ENCODE assay signal across 6 cellular contexts in the genomic region with DNA sequence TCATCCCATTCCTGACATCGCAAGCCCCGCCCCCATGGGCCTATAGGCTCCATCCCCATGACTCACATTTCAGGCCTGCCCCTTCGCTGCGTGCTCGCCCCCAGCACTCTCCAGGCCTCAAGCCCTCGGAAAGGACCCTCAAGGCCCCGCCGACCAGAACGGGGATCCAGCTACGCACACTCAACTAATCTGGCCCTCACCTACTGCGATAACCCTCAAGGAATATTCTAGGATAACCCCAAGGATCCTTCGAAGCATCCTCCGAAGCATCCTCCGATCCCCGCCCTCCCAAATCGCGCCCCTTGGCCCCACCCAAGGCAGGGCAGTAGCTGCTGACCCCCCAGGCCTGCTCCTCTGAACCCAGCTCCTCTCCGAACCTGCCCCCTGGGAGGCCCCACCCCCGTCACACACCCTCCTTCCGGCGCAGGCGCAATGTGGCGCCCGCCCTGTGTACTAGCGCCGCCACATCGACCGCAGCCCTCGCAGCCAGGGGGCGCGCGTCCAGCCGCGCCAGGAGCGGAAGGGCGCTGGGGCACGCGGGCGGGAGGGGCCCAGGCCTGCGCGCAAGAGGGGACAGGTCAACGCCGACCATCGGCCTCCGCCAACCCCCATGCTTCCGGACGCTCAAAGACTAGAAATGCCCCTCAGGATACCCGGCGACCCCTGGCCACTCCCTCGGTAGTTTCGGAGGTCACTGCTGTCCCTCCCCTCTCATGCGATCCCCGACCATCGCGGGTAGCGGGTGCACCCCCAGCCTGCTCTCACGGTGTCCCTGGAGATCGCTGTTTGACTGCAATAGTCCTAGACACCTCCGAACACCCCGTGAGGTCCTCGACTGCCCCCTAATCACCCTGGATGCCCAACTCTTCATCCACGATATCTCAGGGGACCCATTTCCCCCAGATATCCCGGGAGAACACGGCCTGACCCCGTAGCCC. TPM values are rescaled to one million over a fixed set of nuclear protein-coding genes. Genes with fewer than 3 reads are reported as not detected.
DNase-seq lines count a peak whose midpoint lies in the region; ATAC-seq, FAIRE-seq and TF ChIP-seq lines count a peak whose summit lies in the region.

No MANE protein-coding gene starts in this region.

- no peaks in the 10 kb centered on the region for H3K36me3 Mint-ChIP-seq in T-helper 2 cell treated with Interferon-gamma antibody and Interleukin-4, amounts not matched to agents 5 μg/mL and 100 μg/mL, for 36 hours (ENCODE audit: low read depth)
- no peaks in the 10 kb centered on the region for H3K36me3 Mint-ChIP-seq in natural killer cell treated with Interleukin-12 subunit alpha and Interleukin-12 subunit beta and Interleukin-15 and Interleukin-18, amount 100 ng/mL, for 72 hours

- no peak overlapping the region for H3K4me3 ChIP-seq in KMS-11 (IDR thresholded peaks at IDR 0.05; ENCODE audit: insufficient read depth, low read depth, low read length)

- no peak for FAIRE-seq in H54 (lab: Jason Lieb, UNC)

- TF ChIP-seq CTCF in KMS-11 (conservative IDR thresholded peaks at IDR 0.05; ENCODE audit: low read depth, low read length): peak; percentile 52; the same call in 1 of the 2 replicates

- peaks cover 13% of the 10 kb centered on the region for H3K4me1 Mint-ChIP-seq in T-helper 2 cell treated with Interferon-gamma antibody and Interleukin-4, amounts not matched to agents 5 μg/mL and 100 μg/mL, for 36 hours (ENCODE audit: low read depth)
- peaks cover 17 to 20% of the 10 kb centered on the region in 2 donors for H3K4me1 Mint-ChIP-seq in natural killer cell treated with Interleukin-12 subunit alpha and Interleukin-12 subunit beta and Interleukin-15 and Interleukin-18, amount 100 ng/mL, for 72 hours (ENCODE audit: low read depth in 2 of 2)

- no peaks in the 10 kb centered on the region for H3K27me3 Mint-ChIP-seq in T-helper 2 cell treated with Interferon-gamma antibody and Interleukin-4, amounts not matched to agents 5 μg/mL and 100 μg/mL, for 36 hours (ENCODE audit: low read depth)
- no peaks in the 10 kb centered on the region for H3K27me3 Mint-ChIP-seq in natural killer cell treated with Interleukin-12 subunit alpha and Interleukin-12 subunit beta and Interleukin-15 and Interleukin-18, amount 100 ng/mL, for 72 hours

- H3K9ac ChIP-seq in KMS-11: peak overlapping the region; percentile 44; the same call in 1 of the 2 replicates

- peak overlapping the region; percentile 51; the same call in 1 of the 2 replicates for H3K4me2 ChIP-seq in KMS-11

- H4K20me1 ChIP-seq in KMS-11 (ENCODE audit: insufficient read depth): no peaks in the 10 kb centered on the region

- no peaks in the 10 kb centered on the region for H3K79me2 ChIP-seq in KMS-11 (ENCODE audit: insufficient read depth, low read depth)

- peak; percentile 83 for DNase-seq in T-helper 2 cell treated with Interferon-gamma antibody and Interleukin-4, amounts not matched to agents 5 μg/mL and 100 μg/mL, for 36 hours (ENCODE audit: low spot score)
- peak; percentile 10 for DNase-seq in cortex of kidney (lab: John Stamatoyannopoulos, UW)
- peak; percentile 90 for DNase-seq in natural killer cell treated with Interleukin-12 subunit alpha and Interleukin-12 subunit beta and Interleukin-15 and Interleukin-18, amount 100 ng/mL, for 72 hours (ENCODE audit: low spot score)
- no peak for DNase-seq in H54 (ENCODE audit: insufficient read length, low spot score)

- no peaks in the 10 kb centered on the region for H3K9me3 Mint-ChIP-seq in T-helper 2 cell treated with Interferon-gamma antibody and Interleukin-4, amounts not matched to agents 5 μg/mL and 100 μg/mL, for 36 hours
- no peaks in the 10 kb centered on the region for H3K9me3 Mint-ChIP-seq in natural killer cell treated with Interleukin-12 subunit alpha and Interleukin-12 subunit beta and Interleukin-15 and Interleukin-18, amount 100 ng/mL, for 72 hours

- peak overlapping the region; percentile 36; the same call in 1 of the 2 replicates for H3K27ac ChIP-seq in KMS-11

- H3K27me3 ChIP-seq in KMS-11 (ENCODE audit: insufficient read depth, low read depth): no peaks in the 10 kb centered on the region

- peak; percentile 86 for ATAC-seq in GM19324 (IDR thresholded peaks at IDR 0.05; ENCODE audit: low FRiP score, unreplicated experiment)
- ATAC-seq in natural killer cell treated with Interleukin-12 subunit alpha and Interleukin-12 subunit beta and Interleukin-15 and Interleukin-18, amount 100 ng/mL, for 72 hours: peak; percentile 96

- peak overlapping the region; percentile 93 for H3K27ac Mint-ChIP-seq in T-helper 2 cell treated with Interferon-gamma antibody and Interleukin-4, amounts not matched to agents 5 μg/mL and 100 μg/mL, for 36 hours
- H3K27ac Mint-ChIP-seq in natural killer cell treated with Interleukin-12 subunit alpha and Interleukin-12 subunit beta and Interleukin-15 and Interleukin-18, amount 100 ng/mL, for 72 hours: peak overlapping the region; percentile 81 to 83

- peak overlapping the region; percentile 91 for H3K4me3 Mint-ChIP-seq in T-helper 2 cell treated with Interferon-gamma antibody and Interleukin-4, amounts not matched to agents 5 μg/mL and 100 μg/mL, for 36 hours
- peak overlapping the region; percentile 91 for H3K4me3 Mint-ChIP-seq in natural killer cell treated with Interleukin-12 subunit alpha and Interleukin-12 subunit beta and Interleukin-15 and Interleukin-18, amount 100 ng/mL, for 72 hours

- H3K36me3 ChIP-seq in KMS-11 (ENCODE audit: insufficient read depth): no peaks in the 10 kb centered on the region

- H3K4me1 ChIP-seq in KMS-11 (ENCODE audit: low read depth, poor library complexity, severe bottlenecking): no peaks in the 10 kb centered on the region

- no peak; the same call in none of the 2 replicates for TF ChIP-seq POLR2A in H54 (IDR thresholded peaks at IDR 0.05; ENCODE audit: low read depth, low read length)

- peak overlapping the region; percentile 52 for H2AFZ ChIP-seq in KMS-11 (ENCODE audit: low read depth)

RNA-seq across cellular contexts. Expression of a gene that starts 6.4 kb away (rescaled TPM):
- 1 to 10 TPM; 1.2 to 1.3 TPM for total RNA-seq in natural killer cell treated with Interleukin-12 subunit alpha and Interleukin-12 subunit beta and Interleukin-15 and Interleukin-18, amount 100 ng/mL, for 72 hours

RNA-seq across cellular contexts. Expression of a gene that starts 15.5 kb away (rescaled TPM):
- 10 to 100 TPM; 50.6 to 54.0 TPM for total RNA-seq in natural killer cell treated with Interleukin-12 subunit alpha and Interleukin-12 subunit beta and Interleukin-15 and Interleukin-18, amount 100 ng/mL, for 72 hours

RNA-seq across cellular contexts. Expression of a gene that starts 30.0 kb away (rescaled TPM):
- 10 to 100 TPM; 13.1 to 16.0 TPM for total RNA-seq in natural killer cell treated with Interleukin-12 subunit alpha and Interleukin-12 subunit beta and Interleukin-15 and Interleukin-18, amount 100 ng/mL, for 72 hours

RNA-seq across cellular contexts. Expression of a gene that starts 32.6 kb away (rescaled TPM):
- 10 to 100 TPM; 19.1 to 27.7 TPM for total RNA-seq in natural killer cell treated with Interleukin-12 subunit alpha and Interleukin-12 subunit beta and Interleukin-15 and Interleukin-18, amount 100 ng/mL, for 72 hours

RNA-seq across cellular contexts. Expression of a gene that starts 43.8 kb away (rescaled TPM):
- 1 to 10 TPM in 1 of 2 donors, under 1 TPM in 1; 0.84 to 1.7 TPM for total RNA-seq in natural killer cell treated with Interleukin-12 subunit alpha and Interleukin-12 subunit beta and Interleukin-15 and Interleukin-18, amount 100 ng/mL, for 72 hours
